ENCODE assay signal across 8 cellular contexts in the genomic region with DNA sequence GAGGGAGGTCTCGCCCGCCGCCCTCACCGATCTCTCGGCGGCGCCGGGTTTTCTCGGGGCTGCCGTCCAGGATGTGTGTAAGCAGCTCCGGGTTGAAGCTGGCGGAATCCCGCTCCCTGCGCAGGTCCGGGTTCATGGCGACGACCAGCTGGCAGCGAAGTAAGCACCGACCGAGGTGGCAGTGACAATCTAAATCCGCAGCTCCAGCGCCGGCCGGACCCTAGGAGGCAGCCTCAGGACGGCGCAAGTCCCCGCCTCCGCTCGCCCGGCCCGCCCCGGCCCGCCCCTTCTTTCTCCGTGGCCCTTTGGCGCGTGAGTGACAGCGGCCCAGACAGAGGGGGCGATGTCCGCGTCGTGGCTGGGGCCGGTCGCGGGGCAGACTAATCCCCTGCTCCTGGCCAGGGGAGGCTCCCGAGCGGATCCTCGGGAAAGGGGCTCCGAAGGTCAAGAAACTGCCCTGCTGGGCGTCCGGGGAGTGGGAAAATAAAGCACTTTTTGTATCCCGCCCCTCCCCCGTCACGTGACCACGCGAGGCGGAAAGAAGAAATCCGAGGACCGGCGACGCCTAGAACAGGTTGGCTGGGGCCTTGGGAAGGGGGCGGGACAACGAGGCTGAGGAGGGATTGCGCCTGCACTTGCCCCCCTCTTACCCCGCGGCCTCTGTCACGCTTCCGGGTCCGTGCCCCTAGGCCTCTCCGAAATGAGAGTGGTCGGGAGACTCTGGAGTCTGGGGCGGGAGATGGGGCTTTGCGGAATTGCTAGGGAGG. TPM values are rescaled to one million over a fixed set of nuclear protein-coding genes. Genes with fewer than 3 reads are reported as not detected.
DNase-seq lines count a peak whose midpoint lies in the region; TF ChIP-seq lines count a peak whose summit lies in the region.

A gene (minus strand): TSS at position 229 of the 767 bp plus-strand sequence. CDS start 93 bp downstream, at position 136.
A gene with protein sequence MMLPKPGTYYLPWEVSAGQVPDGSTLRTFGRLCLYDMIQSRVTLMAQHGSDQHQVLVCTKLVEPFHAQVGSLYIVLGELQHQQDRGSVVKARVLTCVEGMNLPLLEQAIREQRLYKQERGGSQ (plus strand): TSS at position 303 of the 767 bp plus-strand sequence. CDS start 6,953 bp downstream, outside the sequence.

- H3K23ac ChIP-seq in H9 (ENCODE audit: insufficient read length, low read depth, low read length) = no peak within 1 kb of the TSS

- intact Hi-C loops in stomach (cut with DNase I; ENCODE audit: low total_unique reads) = no loop called here

- H3K4me2 ChIP-seq in H9 (ENCODE audit: insufficient read depth, insufficient read length, low read length) = peak within 1 kb of the TSS; percentile 93
- H3K4me2 ChIP-seq in MM.1S (ENCODE audit: low read depth, low read length) = peak within 1 kb of the TSS; percentile 99
- H3K4me2 ChIP-seq in neural cell (ENCODE audit: low read length) = peak within 1 kb of the TSS; percentile 71

- H3K36me3 ChIP-seq in MM.1S (replicated peaks; ENCODE audit: insufficient read depth, low read length) (no peaks in the 10 kb centered on the region), neural cell (ENCODE audit: insufficient read depth, low read length) (no peaks in the 10 kb centered on the region), stomach (peaks cover 0 to 4% (median 0%) of the 10 kb centered on the region in 4 donors)

- no peak within 1 kb of the TSS for H2AK5ac ChIP-seq in H9 (ENCODE audit: insufficient read length, low read length)

- H3K9ac ChIP-seq in H9 (ENCODE audit: extremely low read depth, insufficient read length, low read length) = peak within 1 kb of the TSS; percentile 79
- H3K9ac ChIP-seq in MM.1S (ENCODE audit: low read length) = peak within 1 kb of the TSS; percentile 98
- H3K9ac ChIP-seq in neural cell (ENCODE audit: low read length) = peak within 1 kb of the TSS; percentile 93

- TF ChIP-seq POLR2A in stomach (IDR thresholded peaks at IDR 0.05) = peak in 2 of 4 donors; percentile 73 to 84

- no peak within 1 kb of the TSS for H2BK5ac ChIP-seq in H9 (ENCODE audit: insufficient read length, low read length)

- no peak within 1 kb of the TSS for H2AFZ ChIP-seq in H9 (ENCODE audit: low read length)
- peak within 1 kb of the TSS; percentile 99 for H2AFZ ChIP-seq in MM.1S (ENCODE audit: low read length)
- peak within 1 kb of the TSS; percentile 90 for H2AFZ ChIP-seq in neural cell (ENCODE audit: low read depth, low read length)

- peak within 1 kb of the TSS; percentile 91 for H3K18ac ChIP-seq in H9 (ENCODE audit: insufficient read length, low read depth, low read length)

- H3K4me3 ChIP-seq in MM.1S (ENCODE audit: low read length) = peak within 1 kb of the TSS; percentile 95
- H3K4me3 ChIP-seq in neural cell (ENCODE audit: low read length) = peak within 1 kb of the TSS; percentile 94
- peak within 1 kb of the TSS; percentile 72 to 86 (median 80) for H3K4me3 ChIP-seq in stomach

- no peak within 1 kb of the TSS for H3K56ac ChIP-seq in H9 (ENCODE audit: insufficient read length, low read depth, low read length)

- in situ Hi-C loops in G401 (cut with HindIII; ENCODE audit: low sequenced_read_pairs) = no loop called here

- H3K27ac ChIP-seq in H9 (ENCODE audit: insufficient read length, low read depth, low read length) = peak within 1 kb of the TSS; percentile 80
- peak within 1 kb of the TSS; percentile 84 for H3K27ac ChIP-seq in MM.1S (ENCODE audit: low read length)
- H3K27ac ChIP-seq in neural cell (ENCODE audit: low read length) = peak within 1 kb of the TSS; percentile 99
- H3K27ac ChIP-seq in stomach = peak within 1 kb of the TSS; percentile 95 to 99 (median 97)

- H3K27me3 ChIP-seq in H9 (ENCODE audit: insufficient read depth, low read length) (no peaks in the 10 kb centered on the region), MM.1S (replicated peaks; ENCODE audit: insufficient read depth, low read length) (no peaks in the 10 kb centered on the region), neural cell (ENCODE audit: insufficient read depth, low read depth, low read length) (no peaks in the 10 kb centered on the region), stomach (no peaks in the 10 kb centered on the region)

- TF ChIP-seq RAD21 in neural cell (conservative IDR thresholded peaks at IDR 0.05) = no peak

- peak; percentile 98 for DNase-seq in G401 (ENCODE audit: low spot score)
- peak; percentile 99 for DNase-seq in H9
- DNase-seq in MM.1S = peak; percentile 95
- peak; percentile 76 for DNase-seq in SIG-M5 (lab: John Stamatoyannopoulos, UW)
- peak; percentile 78 for DNase-seq in activated gamma-delta T cell (lab: John Stamatoyannopoulos, UW)
- DNase-seq in fibroblast of the conjunctiva (ENCODE audit: low read depth) = peak; percentile 95
- peak; percentile 97 for DNase-seq in stomach

- H3K27me3 Mint-ChIP-seq in H9 (ENCODE audit: low read depth) = no peaks in the 10 kb centered on the region

- H3K9me2 ChIP-seq in MM.1S (replicated peaks; ENCODE audit: insufficient read depth, low read length) (no peaks in the 10 kb centered on the region), neural cell (ENCODE audit: insufficient read depth, low read length) (no peaks in the 10 kb centered on the region)

- no peak within 1 kb of the TSS for H4K91ac ChIP-seq in H9 (ENCODE audit: insufficient read length, low read depth, low read length)

- no peak within 1 kb of the TSS for H2BK15ac ChIP-seq in H9 (ENCODE audit: low read depth, low read length)

- H2BK120ac ChIP-seq in H9 (ENCODE audit: low read depth, low read length, poor library complexity, severe bottlenecking) = no peak within 1 kb of the TSS

- H4K20me1 ChIP-seq in H9 (ENCODE audit: control insufficient read depth, insufficient read depth, insufficient read length) (no peaks in the 10 kb centered on the region), MM.1S (ENCODE audit: insufficient read depth, low read length) (no peaks in the 10 kb centered on the region), neural cell (ENCODE audit: insufficient read depth) (no peaks in the 10 kb centered on the region)

- H3K9me3 Mint-ChIP-seq in H9 = no peaks in the 10 kb centered on the region

- H2BK12ac ChIP-seq in H9 (ENCODE audit: insufficient read length, low read depth, low read length) = no peak within 1 kb of the TSS

- peak within 1 kb of the TSS; percentile 99 to 100 (median 100) for H3K27ac Mint-ChIP-seq in H9

- H3K4me1 ChIP-seq in H9 (ENCODE audit: insufficient read depth, low read length) (peaks cover 4% of the 10 kb centered on the region; the same call in 1 of the 2 replicates), MM.1S (ENCODE audit: low read length) (no peaks in the 10 kb centered on the region), stomach (peaks cover 22 to 84% (median 66%) of the 10 kb centered on the region in 4 donors)

- H3K79me1 ChIP-seq in H9 (ENCODE audit: insufficient read depth, low read depth, low read length, poor library complexity, severe bottlenecking) = no peaks in the 10 kb centered on the region

- H3K14ac ChIP-seq in H9 (ENCODE audit: insufficient read depth, low read length) = peak within 1 kb of the TSS; percentile 91

- H4K5ac ChIP-seq in H9 (ENCODE audit: insufficient read length, low read depth, low read length) = no peak within 1 kb of the TSS

- H3F3A ChIP-seq in MM.1S (ENCODE audit: insufficient read depth, low read length) (no peaks in the 10 kb centered on the region), neural cell (ENCODE audit: insufficient read depth, low read length, poor library complexity, severe bottlenecking) (peaks cover 3% of the 10 kb centered on the region)

- H3K9me3 ChIP-seq in H9 (ENCODE audit: control insufficient read depth, low read depth, low read length) (no peaks in the 10 kb centered on the region), MM.1S (replicated peaks; ENCODE audit: insufficient read depth, low read length) (no peaks in the 10 kb centered on the region), neural cell (ENCODE audit: low read length) (no peaks in the 10 kb centered on the region), stomach (no peaks in the 10 kb centered on the region)

- peak within 1 kb of the TSS; percentile 93 to 95 for H3K4me3 Mint-ChIP-seq in H9

- peak; percentile 57 for TF ChIP-seq EP300 in neural cell (conservative IDR thresholded peaks at IDR 0.05; ENCODE audit: poor library complexity, severe bottlenecking)
- TF ChIP-seq EP300 in stomach (IDR thresholded peaks at IDR 0.05) = no peak

- no peak within 1 kb of the TSS; the same call in 1 of the 2 replicates for H3K4ac ChIP-seq in H9 (ENCODE audit: low read depth, low read length)

- no peak within 1 kb of the TSS for H2BK20ac ChIP-seq in H9 (ENCODE audit: low read depth, low read length, poor library complexity, severe bottlenecking)

- no peaks in the 10 kb centered on the region for H3K79me2 ChIP-seq in H9 (ENCODE audit: insufficient read depth, low read length)
- peaks cover 21% of the 10 kb centered on the region for H3K79me2 ChIP-seq in MM.1S (ENCODE audit: low read length)
- H3K79me2 ChIP-seq in neural cell (replicated peaks; ENCODE audit: insufficient read depth, low read length) = peaks cover 36% of the 10 kb centered on the region

- TF ChIP-seq CTCF in H9 (conservative IDR thresholded peaks at IDR 0.05) = no peak; the same call in 2 of the 3 replicates
- TF ChIP-seq CTCF in MM.1S (IDR thresholded peaks at IDR 0.05; ENCODE audit: low read length) = peak; percentile 35
- TF ChIP-seq CTCF in neural cell (IDR thresholded peaks at IDR 0.05; ENCODE audit: poor library complexity, severe bottlenecking) = peak; percentile 57
- TF ChIP-seq CTCF in stomach (IDR thresholded peaks at IDR 0.05) = peak in 4 of 7 experiments; percentile 7 to 49 (median 26)

- H3T11ph ChIP-seq in H9 (ENCODE audit: low read length) = no peak within 1 kb of the TSS

- H4K8ac ChIP-seq in H9 (replicated peaks; ENCODE audit: insufficient read length, low read depth, low read length) = no peak within 1 kb of the TSS

- no CpG with 5 or more reads among the region's 72 CpGs for WGBS in H9 (ENCODE audit: extremely low coverage, insufficient read length, low lambda C conversion rate)
- 0% methylated on average over 41 to 72 of the region's 72 CpGs for WGBS in stomach, 5 donors

- peaks cover 52 to 57% of the 10 kb centered on the region in 2 experiments for H3K4me1 Mint-ChIP-seq in H9

- peaks cover 11% of the 10 kb centered on the region for H3K23me2 ChIP-seq in H9 (ENCODE audit: insufficient read length, low read depth, low read length, poor library complexity, severe bottlenecking)

- peaks cover 7 to 20% (median 19%) of the 10 kb centered on the region in 3 experiments; a peak in 6 of 7 replicates for H3K36me3 Mint-ChIP-seq in H9 (ENCODE audit: insufficient read depth in 1 of 3, low read depth in 3 of 3)

RNA-seq across cellular contexts. Expression of the first gene that starts in this region (rescaled TPM):
- 27.7 and 32.2 TPM in 2 replicates for total RNA-seq in G401 (2014; rRNA removed; shearing (Covaris generic))
- 27.2 and 27.4 TPM in 2 replicates for total RNA-seq in H9 (2021)
- polyA plus RNA-seq in neural cell = 30.1 and 31.2 TPM in 2 replicates
- 91.8 and 93.3 TPM in 2 replicates for polyA minus RNA-seq in neural cell
- total RNA-seq in stomach = 100 to 1,000 TPM in 1 of 5 donors, 10 to 100 TPM in 4; 28.1 to 133 (median 71.8) TPM
- polyA plus RNA-seq in stomach = 10 to 100 TPM; 11.9 to 26.5 (median 20.6) TPM

RNA-seq across cellular contexts. Expression of the second gene that starts in this region (rescaled TPM):
- total RNA-seq in G401 (2014; rRNA removed; shearing (Covaris generic)) = 31.4 and 39.4 TPM in 2 replicates
- 19.3 and 19.9 TPM in 2 replicates for total RNA-seq in H9 (2021)
- polyA plus RNA-seq in neural cell = 33.1 and 41.3 TPM in 2 replicates
- polyA minus RNA-seq in neural cell = 6.6 and 12.0 TPM in 2 replicates
- 100 to 1,000 TPM in 1 of 5 donors, 10 to 100 TPM in 3, not detected in 1; 14.2 to 121 (median 19.3) TPM for total RNA-seq in stomach
- polyA plus RNA-seq in stomach = 10 to 100 TPM; 37.1 to 66.6 (median 52.4) TPM

Comparison
In these comparisons a context has a peak if more than half of its experiments do, and no peak if none do; other contexts are left out.
1. Peak in every context shown above with its lines: DNase-seq, H3K4me3 ChIP-seq and H3K27ac ChIP-seq.